ENCODE assay signal across 13 cellular contexts in the genomic region with DNA sequence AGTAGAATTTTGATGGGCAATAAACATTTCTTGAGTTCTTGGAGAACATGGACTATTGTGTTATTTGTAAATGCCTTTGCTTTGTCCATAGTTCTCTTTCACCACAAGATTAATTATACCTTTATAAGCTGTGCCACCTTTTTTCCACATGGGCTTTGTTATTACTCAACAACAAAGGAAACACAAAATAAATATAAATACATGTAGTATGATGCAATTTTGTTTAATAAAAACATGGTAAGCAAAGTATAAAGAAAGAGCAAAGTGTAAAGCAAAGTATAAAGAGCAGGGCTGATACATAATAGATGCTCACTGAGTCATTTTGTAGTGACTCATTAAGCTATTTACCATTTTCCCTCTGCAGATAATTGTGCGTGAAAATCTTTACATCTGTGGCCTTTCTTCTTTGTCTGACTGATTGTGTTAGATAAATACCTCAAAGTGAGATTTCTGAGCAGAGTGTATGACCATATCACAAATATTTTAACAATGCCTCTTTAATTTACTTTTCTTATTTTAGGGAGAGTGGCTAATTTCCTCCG.
A peak's percentile ranks its signal among the peaks of the same experiment; 100 is the strongest.
DNase-seq lines count a peak whose midpoint lies in the region; ATAC-seq, FAIRE-seq and TF ChIP-seq lines count a peak whose summit lies in the region.
"Had no signal": no experiment of that assay in that cellular context is flagged by ENCODE, and none has a peak within 500 bp of the region (broad histone marks: within the 10 kb centered on the region; RNA-seq: fewer than 3 reads in every experiment).

No MANE protein-coding gene starts in this region.

- ATAC-seq in A549 (no peak), left ventricle myocardium superior (no peak), GM21423 (IDR thresholded peaks at IDR 0.05; ENCODE audit: unreplicated experiment) (no peak)
- ATAC-seq: pancreas had no signal

- no peak for TF ChIP-seq POLR2A in A549 (IDR thresholded peaks at IDR 0.05; ENCODE audit: low read length)

- TF ChIP-seq EP300 in A549 (IDR thresholded peaks at IDR 0.05), result no peak

- H3K4me1 ChIP-seq in A549 (peaks cover 20% of the 10 kb centered on the region), GM23248 (ENCODE audit: insufficient read depth) (peaks cover 26% of the 10 kb centered on the region)
- H3K4me1 ChIP-seq: pancreas had no signal

- no peak for TF ChIP-seq CTCF in A549 (IDR thresholded peaks at IDR 0.05)
- no peak for TF ChIP-seq CTCF in fibroblast of villous mesenchyme (IDR thresholded peaks at IDR 0.05; ENCODE audit: insufficient read depth, low read depth, low read length)

- CTCF ChIA-PET in A549 (lab: Yijun Ruan, JAX), result no interaction called here

- no peak for TF ChIP-seq RAD21 in A549 (conservative IDR thresholded peaks at IDR 0.05 in 1 of 2, IDR thresholded peaks at IDR 0.05 in 1 of 2)

- no peaks in the 10 kb centered on the region for H3K9me3 ChIP-seq in A549
- no peaks in the 10 kb centered on the region for H3K9me3 ChIP-seq in GM23248 (ENCODE audit: low read depth)
- H3K9me3 ChIP-seq: pancreas had no signal

- H2AFZ ChIP-seq in GM23248, result no peak overlapping the region

- in situ Hi-C loops in GM23248 (cut with MboI), result no loop called here

- 56% methylated on average over 2 of the region's 2 CpGs for WGBS in A549 (ENCODE audit: missing lambda C conversion rate)
- WGBS in GM23248 (ENCODE audit: low coverage in 1 of 2, low lambda C conversion rate in 2 of 2, missing lambda C conversion rate in 2 of 2), 2 experiments, result 37 to 39% methylated on average over 2 of the region's 2 CpGs

- intact Hi-C loops in left ventricle myocardium superior (cut with micrococcal nuclease), result no loop called here

- H3K4me2 ChIP-seq in A549 (peak overlapping the region; percentile 0; the same call in 1 of the 3 replicates), GM23248 (ENCODE audit: unreplicated experiment) (no peak overlapping the region)

- no peak for DNase-seq in A549 (ENCODE audit: low read depth in 1 of 2, low spot score in 1 of 2)
- peak; percentile 48 for DNase-seq in GM23248
- peak; percentile 24 for DNase-seq in SW480 (ENCODE audit: low spot score)
- DNase-seq in fibroblast of villous mesenchyme (ENCODE audit: low read depth), result peak; percentile 42
- DNase-seq in NCI-H1436 treated with DMSO at 0.1 percent for 48 hours (lab: John Stamatoyannopoulos, UW), result no peak
- DNase-seq in left ventricle myocardium superior, result no peak
- no peak for DNase-seq in T1000 (lab: John Stamatoyannopoulos, UW)
- DNase-seq: cortex of kidney, hippocampal formation, NCI-H1105 treated with DMSO at 0.1 percent for 48 hours, pancreas, Right ventricle myocardium superior had no signal

- peaks cover 64% of the 10 kb centered on the region for H3K79me2 ChIP-seq in GM23248 (ENCODE audit: insufficient read depth)

- POLR2A ChIA-PET in A549 (lab: Yijun Ruan, JAX), result no interaction called here

- peaks cover 29% of the 10 kb centered on the region for H3F3A ChIP-seq in GM23248 (ENCODE audit: insufficient read depth)

- H3K4me3 ChIP-seq in A549, result no peak overlapping the region
- no peak overlapping the region for H3K4me3 ChIP-seq in GM23248
- H3K4me3 ChIP-seq in fibroblast of villous mesenchyme (ENCODE audit: low read depth, low read length), result no peak overlapping the region
- H3K4me3 ChIP-seq: pancreas had no signal

- no peaks in the 10 kb centered on the region for H3K9me2 ChIP-seq in GM23248 (ENCODE audit: insufficient read depth)

- no peaks in the 10 kb centered on the region for H3K36me3 ChIP-seq in GM23248 (ENCODE audit: low read depth)
- H3K36me3 ChIP-seq: pancreas had no signal

- H3K9ac ChIP-seq in GM23248, result no peak overlapping the region

- H3K27ac ChIP-seq in A549 (no peak overlapping the region), GM23248 (peak overlapping the region; percentile 26; the same call in 1 of the 2 replicates)
- H3K27ac ChIP-seq: pancreas had no signal

- no peaks in the 10 kb centered on the region for H3K27me3 ChIP-seq in GM23248 (replicated peaks; ENCODE audit: insufficient read depth)
- H3K27me3 ChIP-seq: pancreas had no signal

- no peak for FAIRE-seq in A549 (lab: Jason Lieb, UNC)
- FAIRE-seq: pancreas had no signal

- no peaks in the 10 kb centered on the region for H4K20me1 ChIP-seq in GM23248 (ENCODE audit: insufficient read depth)

TF ChIP-seq in A549, 52 proteins besides CTCF, POLR2A, EP300 and RAD21:
- TF ChIP-seq CHD2 (IDR thresholded peaks at IDR 0.05; ENCODE audit: low read length, partially characterized antibody) (no peak), MAZ (IDR thresholded peaks at IDR 0.05; ENCODE audit: borderline replicate concordance, low read depth, low read length) (no peak), EHF (CRISPR knock-in tag; IDR thresholded peaks at IDR 0.05) (no peak), HES2 (IDR thresholded peaks at IDR 0.05) (no peak)

Comparison
In these comparisons a context has a peak if more than half of its experiments do, and no peak if none do; other contexts are left out.
1. DNase-seq: peak in GM23248 (single experiment), SW480 (single experiment) and fibroblast of villous mesenchyme (single experiment); none in A549 (0 of 2), NCI-H1436 treated with DMSO at 0.1 percent for 48 hours (single experiment), left ventricle myocardium superior (single experiment) and T1000 (single experiment).